26 cellular contexts compared by ENCODE assay signal in genomic region chr5:124620743-124621142, GRCh38.
"Had no signal": no experiment of that assay in that cellular context is flagged by ENCODE, and none has a peak within 500 bp of the region (broad histone marks: within the 10 kb centered on the region; RNA-seq: fewer than 3 reads in every experiment).

No MANE protein-coding gene starts in this region.

- H3K9me3 Mint-ChIP-seq: immature natural killer cell; memory B cell; natural killer cell; stimulated activated naive CD8-positive, alpha-beta T cell treated with anti-CD3 and anti-CD28 coated beads, Interleukin-15, amount 100 ng/mL, for 72 hours; type B pancreatic cell had no signal

- H3K36me3 ChIP-seq: lower lobe of right lung, neutrophil, pancreas, tibial artery had no signal

- H3K27me3 ChIP-seq: neutrophil, pancreas, testis, tibial artery had no signal

- DNase-seq: effector CD8-positive, alpha-beta T cell; hypothalamus; immature natural killer cell; islet precursor cell; kidney glomerular epithelial cell; left ventricle myocardium superior; lower lobe of right lung; natural killer cell; pancreas; stimulated activated CD4-positive, alpha-beta T cell treated with anti-CD3 and anti-CD28 coated beads, Interleukin-12 subunit alpha, Interleukin-12 subunit beta, amount 100 ng/mL, for 4 hours; stimulated activated CD4-positive, alpha-beta T cell treated with anti-CD3 and anti-CD28 coated beads, Interleukin-1b, Interleukin-23, amount 100 ng/mL, for 48 hours; stimulated activated CD4-positive, alpha-beta T cell treated with anti-CD3 and anti-CD28 coated beads, Interleukin-4, amount 100 ng/mL, for 1 hour; stimulated activated CD8-positive, alpha-beta memory T cell treated with anti-CD3 and anti-CD28 coated beads, Interleukin-4, amount 100 ng/mL, for 48 hours; stimulated activated naive CD4-positive, alpha-beta T cell; stimulated activated naive CD8-positive, alpha-beta T cell treated with anti-CD3 and anti-CD28 coated beads, Interleukin-15, amount 100 ng/mL, for 72 hours; testis; tibial artery had no signal

- H3K27ac ChIP-seq: lower lobe of right lung, neutrophil, pancreas, testis, tibial artery had no signal

- H3K4me1 ChIP-seq: lower lobe of right lung, testis, tibial artery had no signal

- H3K4me3 Mint-ChIP-seq: immature natural killer cell; memory B cell; natural killer cell; stimulated activated naive CD8-positive, alpha-beta T cell treated with anti-CD3 and anti-CD28 coated beads, Interleukin-15, amount 100 ng/mL, for 72 hours; type B pancreatic cell had no signal

- H3K27me3 Mint-ChIP-seq: memory B cell, progenitor cell of endocrine pancreas, type B pancreatic cell had no signal

- ATAC-seq: left ventricle myocardium superior; lower lobe of right lung; natural killer cell; pancreas; sciatic nerve; stimulated activated naive CD8-positive, alpha-beta T cell treated with anti-CD3 and anti-CD28 coated beads, Interleukin-15, amount 100 ng/mL, for 72 hours had no signal

- H3K4me1 Mint-ChIP-seq: immature natural killer cell; natural killer cell; stimulated activated naive CD8-positive, alpha-beta T cell treated with anti-CD3 and anti-CD28 coated beads, Interleukin-15, amount 100 ng/mL, for 72 hours had no signal

- FAIRE-seq: colon, endothelial cell of umbilical vein, frontal cortex, pancreas had no signal

- H3K9me3 ChIP-seq: lower lobe of right lung, neutrophil, pancreas, testis, tibial artery had no signal

- H3K4me3 ChIP-seq: lower lobe of right lung, pancreas, smooth muscle cell, testis, tibial artery had no signal

- H3K27ac Mint-ChIP-seq: immature natural killer cell; memory B cell; natural killer cell; progenitor cell of endocrine pancreas; stimulated activated naive CD8-positive, alpha-beta T cell treated with anti-CD3 and anti-CD28 coated beads, Interleukin-15, amount 100 ng/mL, for 72 hours; type B pancreatic cell had no signal

- H3K36me3 Mint-ChIP-seq: immature natural killer cell, memory B cell, type B pancreatic cell had no signal
